In genomic region chr1:47229031-47229831, GRCh38 we compare ENCODE assay signal across 15 cellular contexts. TPM values are rescaled to one million over a fixed set of nuclear protein-coding genes. Genes with fewer than 3 reads are reported as not detected.
DNase-seq lines count a peak whose midpoint lies in the region; ATAC-seq and TF ChIP-seq lines count a peak whose summit lies in the region.
"Had no signal": no experiment of that assay in that cellular context is flagged by ENCODE, and none has a peak within 500 bp of the region (broad histone marks: within the 10 kb centered on the region; RNA-seq: fewer than 3 reads in every experiment).

No MANE protein-coding gene starts in this region.

- H3K27ac ChIP-seq in endodermal cell (ENCODE audit: low read depth, low read length): no peak overlapping the region
- H3K27ac ChIP-seq in upper lobe of right lung: peak overlapping the region; percentile 78

- POLR2A ChIA-PET in naive thymus-derived CD8-positive, alpha-beta T cell (lab: Charles Lee): interaction anchor here (1.4 kb wide), 1 partner anchor 7 kb away, joined by 3 read pairs; no protein-coding TSS in a partner anchor

- H3K4me1 Mint-ChIP-seq in endodermal cell: peaks cover 27% of the 10 kb centered on the region
- H3K4me1 Mint-ChIP-seq in naive thymus-derived CD8-positive, alpha-beta T cell: peaks cover 15 to 43% (median 37%) of the 10 kb centered on the region in 4 donors
- H3K4me1 Mint-ChIP-seq in activated CD4-positive, alpha-beta T cell treated with anti-CD3 and anti-CD28 coated beads, Interleukin-2, amount 10 ng/mL, durations not matched to agents 24 days and 14 days: peaks cover 23% of the 10 kb centered on the region

- ATAC-seq in left cardiac atrium: no peak
- no peak for ATAC-seq in naive thymus-derived CD8-positive, alpha-beta T cell
- ATAC-seq in upper lobe of right lung: no peak

- intact Hi-C loops in left cardiac atrium (cut with DNase I): no loop called here
- intact Hi-C loops in cardiac septum (cut with DNase I): no loop called here
- intact Hi-C loops in upper lobe of right lung (cut with DNase I): no loop called here
- intact Hi-C loops in activated CD4-positive, alpha-beta T cell treated with anti-CD3 and anti-CD28 coated beads, Interleukin-2, amount 10 ng/mL, durations not matched to agents 24 days and 14 days (cut with micrococcal nuclease): loop anchor here (5.0 kb wide), 1 partner anchor 483 kb away; no protein-coding TSS in a partner anchor

- H3K9me3 ChIP-seq in endodermal cell (ENCODE audit: control insufficient read depth, low read length) (no peaks in the 10 kb centered on the region), upper lobe of right lung (no peaks in the 10 kb centered on the region)

- H3K27me3 ChIP-seq in endodermal cell (ENCODE audit: control insufficient read depth, insufficient read depth, low read length, poor library complexity, severe bottlenecking) (peaks cover 98% of the 10 kb centered on the region), upper lobe of right lung (peaks cover 93% of the 10 kb centered on the region)

- H3K36me3 ChIP-seq in endodermal cell (ENCODE audit: control insufficient read depth, insufficient read depth, low read length) (no peaks in the 10 kb centered on the region), upper lobe of right lung (no peaks in the 10 kb centered on the region)

- no peak overlapping the region for H3K9ac ChIP-seq in endodermal cell (ENCODE audit: extremely low read depth, low read length, poor library complexity, severe bottlenecking)

- 9% methylated on average over 8 to 33 of the region's 35 CpGs for WGBS in endodermal cell (ENCODE audit: insufficient coverage in 1 of 2, insufficient read length in 1 of 2), 2 experiments

- no peak for TF ChIP-seq CTCF in endodermal cell (conservative IDR thresholded peaks at IDR 0.05)
- no peak for TF ChIP-seq CTCF in upper lobe of right lung (IDR thresholded peaks at IDR 0.05)

- no peaks in the 10 kb centered on the region for H3K9me3 Mint-ChIP-seq in endodermal cell
- H3K9me3 Mint-ChIP-seq in naive thymus-derived CD8-positive, alpha-beta T cell: no peaks in the 10 kb centered on the region
- no peaks in the 10 kb centered on the region for H3K9me3 Mint-ChIP-seq in activated CD4-positive, alpha-beta T cell treated with anti-CD3 and anti-CD28 coated beads, Interleukin-2, amount 10 ng/mL, durations not matched to agents 24 days and 14 days
- H3K9me3 Mint-ChIP-seq: activated T-helper 1 cell treated with anti-CD3 and anti-CD28 coated beads, Interleukin-12 subunit alpha, Interleukin-12 subunit beta, Interleukin-2, Interleukin-4 antibody, amounts not matched to agents 30 ng/mL and 10 ng/mL and 1 ng/mL, durations not matched to agents 14 hours and 24 hours and 36 hours had no signal

- H3K27me3 Mint-ChIP-seq in endodermal cell (ENCODE audit: insufficient read depth): peaks cover 86% of the 10 kb centered on the region
- peaks cover 0 to 80% (median 67%) of the 10 kb centered on the region in 5 donors for H3K27me3 Mint-ChIP-seq in naive thymus-derived CD8-positive, alpha-beta T cell
- peaks cover 80% of the 10 kb centered on the region for H3K27me3 Mint-ChIP-seq in activated CD4-positive, alpha-beta T cell treated with anti-CD3 and anti-CD28 coated beads, Interleukin-2, amount 10 ng/mL, durations not matched to agents 24 days and 14 days

- DNase-seq in left cardiac atrium (peak; percentile 29), cardiac septum (ENCODE audit: low spot score) (no peak), endodermal cell (peak; percentile 76), upper lobe of right lung (no peak), NCI-H2107 (lab: John Stamatoyannopoulos, UW) (no peak), SIG-M5 treated with dmso at 0.1 percent for 504 hours (lab: John Stamatoyannopoulos, UW; ENCODE audit: unreplicated experiment) (no peak)
- DNase-seq in naive thymus-derived CD8-positive, alpha-beta T cell: no peak
- DNase-seq in activated CD4-positive, alpha-beta T cell treated with anti-CD3 and anti-CD28 coated beads, Interleukin-2, amount 10 ng/mL, durations not matched to agents 24 days and 14 days: no peak
- DNase-seq: activated CD4-positive, CD25-positive, alpha-beta regulatory T cell; EL; stimulated activated CD4-positive, alpha-beta T cell treated with anti-CD3 and anti-CD28 coated beads, Interleukin-12 subunit alpha, Interleukin-12 subunit beta, amount 100 ng/mL, for 4 hours had no signal

- no peaks in the 10 kb centered on the region for H3K4me1 ChIP-seq in endodermal cell (ENCODE audit: control insufficient read depth, insufficient read depth, low read length)
- H3K4me1 ChIP-seq in upper lobe of right lung: peaks cover 16% of the 10 kb centered on the region

- H3K27ac Mint-ChIP-seq in endodermal cell: no peak overlapping the region
- H3K27ac Mint-ChIP-seq in naive thymus-derived CD8-positive, alpha-beta T cell: no peak overlapping the region
- no peak overlapping the region for H3K27ac Mint-ChIP-seq in activated CD4-positive, alpha-beta T cell treated with anti-CD3 and anti-CD28 coated beads, Interleukin-2, amount 10 ng/mL, durations not matched to agents 24 days and 14 days

- H3K4me3 ChIP-seq in endodermal cell (ENCODE audit: low read length) (no peak overlapping the region), upper lobe of right lung (peak overlapping the region; percentile 41)

- no peaks in the 10 kb centered on the region for H3K36me3 Mint-ChIP-seq in endodermal cell (ENCODE audit: low read depth)
- H3K36me3 Mint-ChIP-seq in naive thymus-derived CD8-positive, alpha-beta T cell: peaks cover 4 to 6% (median 5%) of the 10 kb centered on the region in 3 donors
- H3K36me3 Mint-ChIP-seq in activated CD4-positive, alpha-beta T cell treated with anti-CD3 and anti-CD28 coated beads, Interleukin-2, amount 10 ng/mL, durations not matched to agents 24 days and 14 days (ENCODE audit: low read depth): no peaks in the 10 kb centered on the region

- H3K4me3 Mint-ChIP-seq in endodermal cell: peak overlapping the region; percentile 54
- H3K4me3 Mint-ChIP-seq in naive thymus-derived CD8-positive, alpha-beta T cell: peak overlapping the region in 9 of 10 donors; percentile 8 to 84 (median 64)
- no peak overlapping the region for H3K4me3 Mint-ChIP-seq in activated CD4-positive, alpha-beta T cell treated with anti-CD3 and anti-CD28 coated beads, Interleukin-2, amount 10 ng/mL, durations not matched to agents 24 days and 14 days
- H3K4me3 Mint-ChIP-seq: activated T-helper 1 cell treated with anti-CD3 and anti-CD28 coated beads, Interleukin-12 subunit alpha, Interleukin-12 subunit beta, Interleukin-2, Interleukin-4 antibody, amounts not matched to agents 30 ng/mL and 10 ng/mL and 1 ng/mL, durations not matched to agents 14 hours and 24 hours and 36 hours had no signal

RNA-seq across cellular contexts. Expression of gene TAL1, which starts 2.8 kb away (rescaled TPM):
- total RNA-seq in left cardiac atrium (1 to 10 TPM; 4.0 to 5.1 TPM), cardiac septum (1.9 TPM), endodermal cell (under 1 TPM in 1 of 2 donors, not detected in 1; 0.04 TPM), upper lobe of right lung (18.3 TPM)
- polyA plus RNA-seq in endodermal cell (2013, experiment 1 of 2): 0.14 TPM
- polyA plus RNA-seq in endodermal cell (2013, experiment 2 of 2): 0.04 TPM
- not detected for total RNA-seq in naive thymus-derived CD8-positive, alpha-beta T cell
- not detected for polyA plus RNA-seq in naive thymus-derived CD8-positive, alpha-beta T cell
- not detected in 2 replicates for total RNA-seq in activated CD4-positive, alpha-beta T cell treated with anti-CD3 and anti-CD28 coated beads, Interleukin-2, amount 10 ng/mL, durations not matched to agents 24 days and 14 days
- total RNA-seq: activated T-helper 1 cell treated with anti-CD3 and anti-CD28 coated beads, Interleukin-12 subunit alpha, Interleukin-12 subunit beta, Interleukin-2, Interleukin-4 antibody, amounts not matched to agents 30 ng/mL and 10 ng/mL and 1 ng/mL, durations not matched to agents 14 hours and 24 hours and 36 hours; bronchial epithelial cell had no signal
- polyA plus RNA-seq: AG04450 had no signal

RNA-seq across cellular contexts. Expression of gene PDZK1IP1, which starts 39.4 kb away (rescaled TPM):
- total RNA-seq in left cardiac atrium: 1 to 10 TPM; 1.6 to 1.9 TPM
- total RNA-seq in cardiac septum: not detected
- total RNA-seq in endodermal cell: not detected
- not detected for polyA plus RNA-seq in endodermal cell (2013, experiment 1 of 2)
- not detected for polyA plus RNA-seq in endodermal cell (2013, experiment 2 of 2)
- total RNA-seq in naive thymus-derived CD8-positive, alpha-beta T cell: not detected
- polyA plus RNA-seq in naive thymus-derived CD8-positive, alpha-beta T cell: not detected
- 41.2 TPM for total RNA-seq in upper lobe of right lung
- total RNA-seq in activated CD4-positive, alpha-beta T cell treated with anti-CD3 and anti-CD28 coated beads, Interleukin-2, amount 10 ng/mL, durations not matched to agents 24 days and 14 days: not detected in 2 replicates
- total RNA-seq: activated T-helper 1 cell treated with anti-CD3 and anti-CD28 coated beads, Interleukin-12 subunit alpha, Interleukin-12 subunit beta, Interleukin-2, Interleukin-4 antibody, amounts not matched to agents 30 ng/mL and 10 ng/mL and 1 ng/mL, durations not matched to agents 14 hours and 24 hours and 36 hours; glomerular endothelial cell had no signal
- polyA plus RNA-seq: AG04450 had no signal

Comparison
In these comparisons a context has a peak if more than half of its experiments do, and no peak if none do; other contexts are left out.
1. DNase-seq: peak in left cardiac atrium (single experiment) and endodermal cell (single experiment); none in cardiac septum (single experiment), naive thymus-derived CD8-positive, alpha-beta T cell (0 of 10), upper lobe of right lung (single experiment), NCI-H2107 (single experiment), SIG-M5 treated with dmso at 0.1 percent for 504 hours (single experiment) and activated CD4-positive, alpha-beta T cell treated with anti-CD3 and anti-CD28 coated beads, Interleukin-2, amount 10 ng/mL, durations not matched to agents 24 days and 14 days (single experiment).
2. RNA of gene PDZK1IP1, which starts 39.4 kb away (total RNA-seq): 41.2 TPM in upper lobe of right lung (single experiment); 1.6 to 1.9 TPM in left cardiac atrium, not detected in endodermal cell, not detected in cardiac septum (single experiment), not detected in naive thymus-derived CD8-positive, alpha-beta T cell and not detected in activated CD4-positive, alpha-beta T cell treated with anti-CD3 and anti-CD28 coated beads, Interleukin-2, amount 10 ng/mL, durations not matched to agents 24 days and 14 days; every median in the first group is over 10 times any median in the second.